In the genomic region with DNA sequence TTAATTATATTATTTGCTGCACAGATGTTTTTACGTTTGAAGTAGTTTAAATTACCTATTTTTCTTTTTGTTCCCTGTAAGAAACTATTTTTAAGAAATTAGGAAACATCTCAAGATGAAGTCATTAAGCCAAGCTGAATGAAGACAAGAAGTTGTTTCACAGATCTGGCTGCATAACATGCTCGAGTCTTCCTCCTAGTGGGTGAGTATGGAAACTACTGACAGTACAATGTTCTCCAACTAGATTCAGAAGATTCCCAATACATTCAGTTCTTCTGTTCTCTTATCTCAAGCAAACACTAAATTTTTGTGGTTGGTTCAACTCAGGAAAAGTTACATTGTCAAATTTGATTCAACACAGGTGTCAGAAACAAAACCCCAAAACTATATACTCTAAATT, we compare ENCODE assay signal across 9 cellular contexts.
DNase-seq lines count a peak whose midpoint lies in the region; ATAC-seq and TF ChIP-seq lines count a peak whose summit lies in the region.
"Had no signal": no experiment of that assay in that cellular context is flagged by ENCODE, and none has a peak within 500 bp of the region (broad histone marks: within the 10 kb centered on the region; RNA-seq: fewer than 3 reads in every experiment).

No MANE protein-coding gene starts in this region.

- H3K36me3 ChIP-seq in adrenal gland (replicated peaks in 1 of 2): no peaks in the 10 kb centered on the region

- ATAC-seq in HG03108 (IDR thresholded peaks at IDR 0.05; ENCODE audit: unreplicated experiment) (peak; percentile 59), GM21360 (IDR thresholded peaks at IDR 0.05; ENCODE audit: unreplicated experiment) (no peak)

- no peaks in the 10 kb centered on the region for H3K9me3 ChIP-seq in adrenal gland (replicated peaks in 1 of 3)

- DNase-seq in NCI-H1417 (lab: John Stamatoyannopoulos, UW) (peak; percentile 18 to 60 (median 24)), NCI-H1417 treated with DMSO at 0.1 percent for 48 hours (lab: John Stamatoyannopoulos, UW) (no peak), adrenal gland (peak in 1 of 7 donors; percentile 2), medulla oblongata (ENCODE audit: extremely low spot score) (peak; percentile 55), C1 segment of cervical spinal cord (lab: John Stamatoyannopoulos, UW) (no peak)
- DNase-seq in activated naive CD4-positive, alpha-beta T cell (lab: John Stamatoyannopoulos, UW): no peak
- DNase-seq: CD4-positive, CD25-positive, alpha-beta regulatory T cell had no signal

- intact Hi-C loops in adrenal gland (cut with DNase I): no loop called here

- H3K4me3 ChIP-seq in adrenal gland: no peak overlapping the region

- no peaks in the 10 kb centered on the region for H3K4me1 ChIP-seq in adrenal gland (replicated peaks in 1 of 2)

- 2 to 9% (median 2%) methylated on average over 2 of the region's 2 CpGs for WGBS in adrenal gland, 4 donors

- TF ChIP-seq CTCF in adrenal gland (IDR thresholded peaks at IDR 0.05): peak; percentile 21 to 53 (median 36)

- TF ChIP-seq POLR2A in adrenal gland (IDR thresholded peaks at IDR 0.05): no peak

- no peak overlapping the region for H3K27ac ChIP-seq in adrenal gland

- H3K27me3 ChIP-seq in adrenal gland: no peaks in the 10 kb centered on the region

Comparison
In these comparisons a context has a peak if more than half of its experiments do, and no peak if none do; other contexts are left out.
1. DNase-seq: peak in NCI-H1417 (3 of 3) and medulla oblongata (single experiment); none in NCI-H1417 treated with DMSO at 0.1 percent for 48 hours (single experiment), activated naive CD4-positive, alpha-beta T cell (0 of 4) and C1 segment of cervical spinal cord (0 of 14).